ENCODE assay signal across 8 cellular contexts in the genomic region with DNA sequence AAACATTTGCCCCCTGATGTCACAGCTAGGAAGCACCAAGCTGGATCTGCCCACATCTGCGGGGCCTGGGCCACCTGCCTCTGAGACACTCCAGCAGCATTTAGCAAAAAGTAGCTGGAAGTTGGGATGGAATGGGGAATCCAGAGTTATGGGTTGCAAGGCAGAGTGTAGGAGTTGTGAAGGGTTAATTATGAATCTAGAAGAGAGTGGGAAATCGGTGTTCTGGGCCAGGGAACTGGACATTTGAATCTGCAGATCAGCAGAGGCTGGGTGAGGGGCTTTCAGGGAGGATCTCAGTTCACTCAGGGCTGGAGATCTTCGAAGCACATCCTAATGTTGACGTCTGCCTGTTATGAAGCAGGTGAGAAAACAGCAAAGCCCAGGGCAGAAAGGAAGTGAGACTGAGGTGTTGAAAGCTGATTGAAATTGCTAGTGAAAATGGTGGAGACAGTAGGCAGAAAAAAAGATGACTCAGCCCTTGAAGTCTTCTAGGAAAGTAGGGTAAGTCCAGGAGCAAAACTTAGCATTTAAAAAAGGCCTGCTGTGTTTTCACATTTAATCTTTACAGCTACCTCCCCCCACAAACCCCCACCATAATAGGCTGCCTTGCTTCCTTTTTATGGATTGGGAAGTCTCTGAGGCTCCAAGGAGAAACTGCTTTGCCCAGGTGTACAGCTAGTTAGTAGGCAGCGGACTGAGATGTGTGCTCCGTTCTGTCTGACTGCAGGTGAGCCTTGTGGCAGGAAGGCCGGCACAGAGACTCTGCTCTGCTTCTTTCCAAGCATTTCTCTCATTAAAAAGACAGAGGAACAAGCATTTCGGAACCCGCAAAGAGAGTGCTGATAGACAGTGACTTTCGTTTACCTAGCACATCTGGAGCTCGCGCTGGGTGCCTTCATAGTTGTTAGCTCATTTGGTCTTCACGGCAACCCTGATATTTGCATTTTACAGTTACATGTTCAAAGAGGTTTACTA. TPM values are rescaled to one million over a fixed set of nuclear protein-coding genes. Genes with fewer than 3 reads are reported as not detected.
DNase-seq lines count a peak whose midpoint lies in the region; ATAC-seq and TF ChIP-seq lines count a peak whose summit lies in the region.

No MANE protein-coding gene starts in this region.

- H3K27ac Mint-ChIP-seq in activated T-helper 17 cell treated with anti-CD3 and anti-CD28 coated beads, Interleukin-2, amount 50 U/mL, for 72 hours: no peak overlapping the region

- no peak for TF ChIP-seq CTCF in DND-41 (IDR thresholded peaks at IDR 0.05; ENCODE audit: borderline replicate concordance, extremely low read depth, low read length, poor library complexity, severe bottlenecking)

- no peak overlapping the region for H3K4me3 ChIP-seq in DND-41 (ENCODE audit: low read depth in 1 of 2, low read length in 2 of 2)

- DNase-seq in DND-41 (no peak), GM19240 (ENCODE audit: insufficient read length, low spot score) (peak; percentile 58), retina (no peak), cerebellar nuclear complex (lab: John Stamatoyannopoulos, UW) (no peak), AG08395 (ENCODE audit: low spot score) (no peak), amygdala (lab: John Stamatoyannopoulos, UW) (no peak)

- H4K20me1 ChIP-seq in DND-41 (ENCODE audit: insufficient read depth, low read length): peaks cover 51% of the 10 kb centered on the region

- no peak overlapping the region for H3K9ac ChIP-seq in DND-41 (ENCODE audit: low read depth, low read length)

- H3K79me2 ChIP-seq in DND-41 (ENCODE audit: insufficient read depth, low read length): peaks cover 83% of the 10 kb centered on the region

- H3K27me3 ChIP-seq in DND-41 (ENCODE audit: insufficient read depth, low read length, poor library complexity): no peaks in the 10 kb centered on the region

- H3K27ac ChIP-seq in DND-41 (ENCODE audit: low read length): peak overlapping the region; percentile 33

- peaks cover 13% of the 10 kb centered on the region for H3K36me3 Mint-ChIP-seq in activated T-helper 17 cell treated with anti-CD3 and anti-CD28 coated beads, Interleukin-2, amount 50 U/mL, for 72 hours (ENCODE audit: low read depth)

- H3K4me1 Mint-ChIP-seq in activated T-helper 17 cell treated with anti-CD3 and anti-CD28 coated beads, Interleukin-2, amount 50 U/mL, for 72 hours: peaks cover 10% of the 10 kb centered on the region

- H3K4me1 ChIP-seq in DND-41 (ENCODE audit: insufficient read depth, low read length): peaks cover 53% of the 10 kb centered on the region

- no peak overlapping the region for H3K4me2 ChIP-seq in DND-41 (ENCODE audit: insufficient read depth, low read length)

- peaks cover 30% of the 10 kb centered on the region for H3K36me3 ChIP-seq in DND-41 (ENCODE audit: insufficient read depth, low read length)

- H3K9me3 ChIP-seq in DND-41 (ENCODE audit: insufficient read depth, low read length, severe bottlenecking): no peaks in the 10 kb centered on the region

- H3K9me3 Mint-ChIP-seq in activated T-helper 17 cell treated with anti-CD3 and anti-CD28 coated beads, Interleukin-2, amount 50 U/mL, for 72 hours: no peaks in the 10 kb centered on the region

- no peaks in the 10 kb centered on the region for H3K27me3 Mint-ChIP-seq in activated T-helper 17 cell treated with anti-CD3 and anti-CD28 coated beads, Interleukin-2, amount 50 U/mL, for 72 hours

- no peak overlapping the region for H2AFZ ChIP-seq in DND-41 (ENCODE audit: low read depth, low read length)

- no peak overlapping the region for H3K4me3 Mint-ChIP-seq in activated T-helper 17 cell treated with anti-CD3 and anti-CD28 coated beads, Interleukin-2, amount 50 U/mL, for 72 hours

- peak; percentile 20; the same call in 1 of the 3 replicates for ATAC-seq in DND-41 (ENCODE audit: insufficient read depth, low read depth)
- ATAC-seq in HG03103 (IDR thresholded peaks at IDR 0.05; ENCODE audit: low read depth, unreplicated experiment): peak; percentile 81
- peak; percentile 90 for ATAC-seq in activated T-helper 17 cell treated with anti-CD3 and anti-CD28 coated beads, Interleukin-2, amount 50 U/mL, for 72 hours (replicated peaks)

RNA-seq across cellular contexts. Expression of gene VANGL1, which starts 7.2 kb away (rescaled TPM):
- 1 to 10 TPM; 4.2 to 6.8 TPM for total RNA-seq in activated T-helper 17 cell treated with anti-CD3 and anti-CD28 coated beads, Interleukin-2, amount 50 U/mL, for 72 hours

Comparison
In these comparisons a context has a peak if more than half of its experiments do, and no peak if none do; other contexts are left out.
1. ATAC-seq: peak in every context shown above with its lines; median percentile 90 in activated T-helper 17 cell treated with anti-CD3 and anti-CD28 coated beads, Interleukin-2, amount 50 U/mL, for 72 hours; 81 in HG03103; 20 in DND-41.